Comparison of ENCODE assay signal across 13 cellular contexts in the genomic region with DNA sequence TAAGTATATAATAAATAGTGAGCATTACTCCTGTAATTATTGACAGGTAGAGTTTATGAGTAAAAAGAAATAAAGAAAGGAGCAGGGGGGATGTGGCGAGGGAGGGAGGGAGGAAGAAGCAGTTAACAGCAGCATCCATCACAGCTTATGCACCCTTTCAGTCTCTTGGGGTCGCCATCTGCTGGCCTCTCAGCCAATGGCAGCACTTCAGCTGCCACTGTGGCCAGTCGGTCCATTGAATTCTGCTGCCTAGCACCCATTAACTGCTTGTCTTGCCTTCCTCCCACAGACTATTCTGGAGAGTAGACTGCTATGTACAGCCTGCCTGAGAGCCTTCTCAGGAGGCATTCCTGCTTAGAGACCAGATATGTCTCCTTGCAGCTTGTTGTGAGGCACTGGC.
DNase-seq lines count a peak whose midpoint lies in the region; ATAC-seq, FAIRE-seq and TF ChIP-seq lines count a peak whose summit lies in the region.
"Had no signal": no experiment of that assay in that cellular context is flagged by ENCODE, and none has a peak within 500 bp of the region (broad histone marks: within the 10 kb centered on the region; RNA-seq: fewer than 3 reads in every experiment).

No MANE protein-coding gene starts in this region.

- no peak for FAIRE-seq in kidney (lab: Jason Lieb, UNC)
- FAIRE-seq: G401.6 had no signal

- H3K36me3 ChIP-seq in BE2C = no peaks in the 10 kb centered on the region
- H3K36me3 ChIP-seq in kidney (ENCODE audit: control insufficient read depth in 1 of 2, insufficient read depth in 2 of 2, low read length in 2 of 2) = no peaks in the 10 kb centered on the region
- no peaks in the 10 kb centered on the region for H3K36me3 ChIP-seq in upper lobe of left lung
- H3K36me3 ChIP-seq: esophagus muscularis mucosa had no signal

- intact Hi-C loops in kidney (cut with DNase I) = no loop called here

- no peak for TF ChIP-seq EP300 in upper lobe of left lung (IDR thresholded peaks at IDR 0.05)

- TF ChIP-seq POLR2A in upper lobe of left lung (IDR thresholded peaks at IDR 0.05) = no peak

- H3K4me3 ChIP-seq in BE2C (ENCODE audit: low read depth, low read length) = no peak overlapping the region
- H3K4me3 ChIP-seq in kidney (ENCODE audit: low read length in 2 of 2) = no peak overlapping the region
- H3K4me3 ChIP-seq in upper lobe of left lung = no peak overlapping the region
- no peak overlapping the region for H3K4me3 ChIP-seq in coronary artery
- H3K4me3 ChIP-seq: esophagus muscularis mucosa had no signal

- no peaks in the 10 kb centered on the region for H3K27me3 ChIP-seq in BE2C
- no peaks in the 10 kb centered on the region for H3K27me3 ChIP-seq in upper lobe of left lung
- H3K27me3 ChIP-seq: esophagus muscularis mucosa had no signal

- TF ChIP-seq CTCF in BE2C (IDR thresholded peaks at IDR 0.05; ENCODE audit: low read depth, low read length) = peak; percentile 54
- peak; percentile 7 for TF ChIP-seq CTCF in kidney (IDR thresholded peaks at IDR 0.05; ENCODE audit: borderline replicate concordance, extremely low read depth, insufficient read depth)
- peak in 1 of 6 experiments; percentile 8 for TF ChIP-seq CTCF in upper lobe of left lung (IDR thresholded peaks at IDR 0.05)
- TF ChIP-seq CTCF in coronary artery (IDR thresholded peaks at IDR 0.05) = no peak

- peaks cover 22% of the 10 kb centered on the region for H3K4me1 ChIP-seq in BE2C
- H3K4me1 ChIP-seq in kidney (ENCODE audit: control insufficient read depth in 1 of 2, insufficient read depth in 1 of 2, low read depth in 1 of 2, low read length in 2 of 2) = peaks cover 0 to 23% of the 10 kb centered on the region in 2 donors
- H3K4me1 ChIP-seq in upper lobe of left lung = no peaks in the 10 kb centered on the region

- no peak overlapping the region for H3K9ac ChIP-seq in kidney (ENCODE audit: low read length in 2 of 2)

- ATAC-seq in GM19463 (IDR thresholded peaks at IDR 0.05; ENCODE audit: unreplicated experiment) (peak; percentile 61), SK-N-SH treated with all-trans-retinoic acid at 6 μM for 48 hours (peak; percentile 66), GM21360 (IDR thresholded peaks at IDR 0.05; ENCODE audit: unreplicated experiment) (no peak), upper lobe of left lung (ENCODE audit: low FRiP score in 2 of 2) (no peak)

- DNase-seq in BE2C = peak; percentile 72
- no peak for DNase-seq in kidney
- no peak for DNase-seq in upper lobe of left lung
- DNase-seq in NCI-H774 (lab: John Stamatoyannopoulos, UW) = no peak
- no peak for DNase-seq in coronary artery (ENCODE audit: low spot score)
- DNase-seq: activated CD4-positive, alpha-beta T cell treated with anti-CD3 and anti-CD28 coated beads for 48 hours; naive B cell; NK-92 treated with Interleukin-12 subunit alpha and Interleukin-12 subunit beta, amount 100 ng/mL, for 24 hours had no signal

- 40 to 44% methylated on average over 3 of the region's 3 CpGs for WGBS in upper lobe of left lung, 2 donors

- H3K9me3 ChIP-seq in BE2C = no peaks in the 10 kb centered on the region
- no peaks in the 10 kb centered on the region for H3K9me3 ChIP-seq in kidney (ENCODE audit: control insufficient read depth in 1 of 2, low read length in 2 of 2)
- no peaks in the 10 kb centered on the region for H3K9me3 ChIP-seq in upper lobe of left lung
- H3K9me3 ChIP-seq: esophagus muscularis mucosa had no signal

- H3K27ac ChIP-seq in kidney (ENCODE audit: low read depth in 2 of 2, low read length in 2 of 2) (no peak overlapping the region), upper lobe of left lung (no peak overlapping the region), coronary artery (no peak overlapping the region)
- H3K27ac ChIP-seq: esophagus muscularis mucosa had no signal

TF ChIP-seq in SK-N-SH treated with all-trans-retinoic acid at 6 μM for 48 hours, 23 proteins besides CTCF, POLR2A, EP300 and RAD21:
- no peak for TF ChIP-seq ZNF565 (CRISPR knock-in tag; conservative IDR thresholded peaks at IDR 0.05; ENCODE audit: low read depth)
- no peak for TF ChIP-seq RARB (CRISPR knock-in tag; IDR thresholded peaks at IDR 0.05)
- no peak for TF ChIP-seq BACH2 (CRISPR knock-in tag; IDR thresholded peaks at IDR 0.05; ENCODE audit: borderline replicate concordance)
- no peak for TF ChIP-seq OSR1 (CRISPR knock-in tag; IDR thresholded peaks at IDR 0.05)
- TF ChIP-seq, protein P1, sequence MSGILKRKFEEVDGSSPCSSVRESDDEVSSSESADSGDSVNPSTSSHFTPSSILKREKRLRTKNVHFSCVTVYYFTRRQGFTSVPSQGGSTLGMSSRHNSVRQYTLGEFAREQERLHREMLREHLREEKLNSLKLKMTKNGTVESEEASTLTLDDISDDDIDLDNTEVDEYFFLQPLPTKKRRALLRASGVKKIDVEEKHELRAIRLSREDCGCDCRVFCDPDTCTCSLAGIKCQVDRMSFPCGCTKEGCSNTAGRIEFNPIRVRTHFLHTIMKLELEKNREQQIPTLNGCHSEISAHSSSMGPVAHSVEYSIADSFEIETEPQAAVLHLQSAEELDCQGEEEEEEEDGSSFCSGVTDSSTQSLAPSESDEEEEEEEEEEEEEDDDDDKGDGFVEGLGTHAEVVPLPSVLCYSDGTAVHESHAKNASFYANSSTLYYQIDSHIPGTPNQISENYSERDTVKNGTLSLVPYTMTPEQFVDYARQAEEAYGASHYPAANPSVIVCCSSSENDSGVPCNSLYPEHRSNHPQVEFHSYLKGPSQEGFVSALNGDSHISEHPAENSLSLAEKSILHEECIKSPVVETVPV (CRISPR knock-in tag; IDR thresholded peaks at IDR 0.05) = no peak
- TF ChIP-seq, protein P2, sequence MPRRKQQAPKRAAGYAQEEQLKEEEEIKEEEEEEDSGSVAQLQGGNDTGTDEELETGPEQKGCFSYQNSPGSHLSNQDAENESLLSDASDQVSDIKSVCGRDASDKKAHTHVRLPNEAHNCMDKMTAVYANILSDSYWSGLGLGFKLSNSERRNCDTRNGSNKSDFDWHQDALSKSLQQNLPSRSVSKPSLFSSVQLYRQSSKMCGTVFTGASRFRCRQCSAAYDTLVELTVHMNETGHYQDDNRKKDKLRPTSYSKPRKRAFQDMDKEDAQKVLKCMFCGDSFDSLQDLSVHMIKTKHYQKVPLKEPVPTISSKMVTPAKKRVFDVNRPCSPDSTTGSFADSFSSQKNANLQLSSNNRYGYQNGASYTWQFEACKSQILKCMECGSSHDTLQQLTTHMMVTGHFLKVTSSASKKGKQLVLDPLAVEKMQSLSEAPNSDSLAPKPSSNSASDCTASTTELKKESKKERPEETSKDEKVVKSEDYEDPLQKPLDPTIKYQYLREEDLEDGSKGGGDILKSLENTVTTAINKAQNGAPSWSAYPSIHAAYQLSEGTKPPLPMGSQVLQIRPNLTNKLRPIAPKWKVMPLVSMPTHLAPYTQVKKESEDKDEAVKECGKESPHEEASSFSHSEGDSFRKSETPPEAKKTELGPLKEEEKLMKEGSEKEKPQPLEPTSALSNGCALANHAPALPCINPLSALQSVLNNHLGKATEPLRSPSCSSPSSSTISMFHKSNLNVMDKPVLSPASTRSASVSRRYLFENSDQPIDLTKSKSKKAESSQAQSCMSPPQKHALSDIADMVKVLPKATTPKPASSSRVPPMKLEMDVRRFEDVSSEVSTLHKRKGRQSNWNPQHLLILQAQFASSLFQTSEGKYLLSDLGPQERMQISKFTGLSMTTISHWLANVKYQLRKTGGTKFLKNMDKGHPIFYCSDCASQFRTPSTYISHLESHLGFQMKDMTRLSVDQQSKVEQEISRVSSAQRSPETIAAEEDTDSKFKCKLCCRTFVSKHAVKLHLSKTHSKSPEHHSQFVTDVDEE (CRISPR knock-in tag; IDR thresholded peaks at IDR 0.05) = no peak
- no peak for TF ChIP-seq SNAI2 (CRISPR knock-in tag; IDR thresholded peaks at IDR 0.05)
- TF ChIP-seq CREB5 (CRISPR knock-in tag; IDR thresholded peaks at IDR 0.05; ENCODE audit: low read depth) = no peak
- no peak for TF ChIP-seq ZFP3 (CRISPR knock-in tag; IDR thresholded peaks at IDR 0.05)
- no peak; the same call in 1 of the 2 replicates for TF ChIP-seq ZNF70 (CRISPR knock-in tag; IDR thresholded peaks at IDR 0.05)
- no peak for TF ChIP-seq ARNTL (CRISPR knock-in tag; IDR thresholded peaks at IDR 0.05; ENCODE audit: borderline replicate concordance, low read depth)
- TF ChIP-seq ISL1 (CRISPR knock-in tag; IDR thresholded peaks at IDR 0.05) = no peak
- TF ChIP-seq GLIS3 (CRISPR knock-in tag; IDR thresholded peaks at IDR 0.05) = no peak

Comparison
In these comparisons a context has a peak if more than half of its experiments do, and no peak if none do; other contexts are left out.
1. ATAC-seq: peak in GM19463 (single experiment) and SK-N-SH treated with all-trans-retinoic acid at 6 μM for 48 hours (single experiment); none in GM21360 (single experiment) and upper lobe of left lung (0 of 2).